ENCODE assay signal across 11 cellular contexts in genomic region chr7:90655566-90655965, GRCh38. TPM values are rescaled to one million over a fixed set of nuclear protein-coding genes. Genes with fewer than 3 reads are reported as not detected.
DNase-seq lines count a peak whose midpoint lies in the region; ATAC-seq and TF ChIP-seq lines count a peak whose summit lies in the region.
"Had no signal": no experiment of that assay in that cellular context is flagged by ENCODE, and none has a peak within 500 bp of the region (broad histone marks: within the 10 kb centered on the region; RNA-seq: fewer than 3 reads in every experiment).

No MANE protein-coding gene starts in this region.

- intact Hi-C loops in PC-9 (cut with micrococcal nuclease; ENCODE audit: unreplicated experiment) = no loop called here

- H3K9me3 Mint-ChIP-seq in stimulated activated naive B cell treated with anti-CD40 and anti-IgM and Interleukin-4, amounts not matched to agents 10 μg/mL and 1 μg/mL and 100 μg/mL, for 72 hours = peaks cover 3 to 5% of the 10 kb centered on the region in 2 donors
- H3K9me3 Mint-ChIP-seq in mesothelial cell of epicardium = peaks cover 21% of the 10 kb centered on the region

- H3K79me2 ChIP-seq in PC-9 (ENCODE audit: low read depth) = no peaks in the 10 kb centered on the region

- no peaks in the 10 kb centered on the region for H3K9me3 ChIP-seq in PC-9 (ENCODE audit: insufficient read depth, low read depth)

- POLR2A ChIA-PET in PC-9 (lab: Charles Lee; ENCODE audit: unreplicated experiment) = no interaction called here

- BruUV-seq in PC-9 (replicated peaks; lab: Mats Ljungman, UMichigan) = no TSS peak

- DNase-seq in DMS 273 (lab: John Stamatoyannopoulos, UW; ENCODE audit: unreplicated experiment) (peak; percentile 33), DMS 273 treated with DMSO at 0.1 percent for 48 hours (lab: John Stamatoyannopoulos, UW) (no peak), cardiac fibroblast (ENCODE audit: low read depth in 2 of 2) (peak; percentile 70 to 88), PC-9 (no peak), mesothelial cell of epicardium (ENCODE audit: low spot score in 2 of 2, unreplicated experiment in 2 of 2) (no peak)
- no peak for DNase-seq in stimulated activated naive B cell treated with anti-CD40 and anti-IgM and Interleukin-4, amounts not matched to agents 10 μg/mL and 1 μg/mL and 100 μg/mL, for 72 hours
- DNase-seq: activated CD8-positive, alpha-beta memory T cell treated with anti-CD3 and anti-CD28 coated beads, Interleukin-2, amount 50 U/mL, for 4 hours; midbrain had no signal

- peak overlapping the region; percentile 85 for H3K27ac Mint-ChIP-seq in stimulated activated naive B cell treated with anti-CD40 and anti-IgM and Interleukin-4, amounts not matched to agents 10 μg/mL and 1 μg/mL and 100 μg/mL, for 72 hours
- no peak overlapping the region for H3K27ac Mint-ChIP-seq in mesothelial cell of epicardium

- peaks cover 6 to 11% of the 10 kb centered on the region in 2 donors for H3K36me3 Mint-ChIP-seq in stimulated activated naive B cell treated with anti-CD40 and anti-IgM and Interleukin-4, amounts not matched to agents 10 μg/mL and 1 μg/mL and 100 μg/mL, for 72 hours
- H3K36me3 Mint-ChIP-seq in mesothelial cell of epicardium = peaks cover 13% of the 10 kb centered on the region

- H4K20me1 ChIP-seq in PC-9 (ENCODE audit: insufficient read depth) = no peaks in the 10 kb centered on the region

- H3K27ac ChIP-seq in PC-9 = no peak overlapping the region
- H3K27ac ChIP-seq: 22Rv1 had no signal

- no peak for TF ChIP-seq CTCF in cardiac fibroblast (IDR thresholded peaks at IDR 0.05; ENCODE audit: low read depth, low read length)
- TF ChIP-seq CTCF in PC-9 (conservative IDR thresholded peaks at IDR 0.05) = no peak
- TF ChIP-seq CTCF in mesothelial cell of epicardium (IDR thresholded peaks at IDR 0.05; ENCODE audit: unreplicated experiment) = no peak

- H3K4me2 ChIP-seq in PC-9 = no peak overlapping the region

- no peaks in the 10 kb centered on the region for H3F3A ChIP-seq in PC-9 (ENCODE audit: insufficient read depth, low read depth)

- CTCF ChIA-PET in PC-9 (lab: Charles Lee) = no interaction called here

- no peaks in the 10 kb centered on the region for H3K36me3 ChIP-seq in PC-9 (ENCODE audit: low read depth)

- ATAC-seq in HG03378 (IDR thresholded peaks at IDR 0.05; ENCODE audit: unreplicated experiment) = peak; percentile 57
- ATAC-seq in stimulated activated naive B cell treated with anti-CD40 and anti-IgM and Interleukin-4, amounts not matched to agents 10 μg/mL and 1 μg/mL and 100 μg/mL, for 72 hours (replicated peaks) = peak; percentile 68 to 75
- ATAC-seq in HG02973 (IDR thresholded peaks at IDR 0.05; ENCODE audit: unreplicated experiment) = no peak

- peak overlapping the region in 1 of 2 donors; percentile 28 for H3K4me3 Mint-ChIP-seq in stimulated activated naive B cell treated with anti-CD40 and anti-IgM and Interleukin-4, amounts not matched to agents 10 μg/mL and 1 μg/mL and 100 μg/mL, for 72 hours
- H3K4me3 Mint-ChIP-seq in mesothelial cell of epicardium = no peak overlapping the region

- H3K27me3 Mint-ChIP-seq in stimulated activated naive B cell treated with anti-CD40 and anti-IgM and Interleukin-4, amounts not matched to agents 10 μg/mL and 1 μg/mL and 100 μg/mL, for 72 hours = no peaks in the 10 kb centered on the region
- no peaks in the 10 kb centered on the region for H3K27me3 Mint-ChIP-seq in mesothelial cell of epicardium (ENCODE audit: low read depth)

- H3K27me3 ChIP-seq in PC-9 (ENCODE audit: insufficient read depth, low read depth) = no peaks in the 10 kb centered on the region

- H3K4me1 Mint-ChIP-seq in stimulated activated naive B cell treated with anti-CD40 and anti-IgM and Interleukin-4, amounts not matched to agents 10 μg/mL and 1 μg/mL and 100 μg/mL, for 72 hours = peaks cover 37 to 73% of the 10 kb centered on the region in 2 donors
- peaks cover 2% of the 10 kb centered on the region for H3K4me1 Mint-ChIP-seq in mesothelial cell of epicardium

- H2AFZ ChIP-seq in PC-9 = no peak overlapping the region

- no peaks in the 10 kb centered on the region for H3K4me1 ChIP-seq in PC-9 (replicated peaks; ENCODE audit: insufficient read depth)

- H3K9me2 ChIP-seq in PC-9 (ENCODE audit: insufficient read depth) = no peaks in the 10 kb centered on the region

- H3K4me3 ChIP-seq in cardiac fibroblast (replicated peaks in 1 of 2; ENCODE audit: low read depth in 2 of 2, low read length in 2 of 2) (no peak overlapping the region), PC-9 (no peak overlapping the region)

RNA-seq across cellular contexts. Expression of gene CDK14, which starts 59.4 kb away (rescaled TPM):
- 39.1 and 41.6 TPM in 2 replicates for total RNA-seq in PC-9 (2021)
- total RNA-seq in mesothelial cell of epicardium = 64.6 to 70.4 TPM (median 68.5 TPM) in 3 replicates

Comparison
In these comparisons a context has a peak if more than half of its experiments do, and no peak if none do; other contexts are left out.
1. DNase-seq: peak in DMS 273 (single experiment) and cardiac fibroblast (2 of 2); none in DMS 273 treated with DMSO at 0.1 percent for 48 hours (single experiment), stimulated activated naive B cell treated with anti-CD40 and anti-IgM and Interleukin-4, amounts not matched to agents 10 μg/mL and 1 μg/mL and 100 μg/mL, for 72 hours (single experiment), PC-9 (0 of 2) and mesothelial cell of epicardium (0 of 2).